In the genomic region with DNA sequence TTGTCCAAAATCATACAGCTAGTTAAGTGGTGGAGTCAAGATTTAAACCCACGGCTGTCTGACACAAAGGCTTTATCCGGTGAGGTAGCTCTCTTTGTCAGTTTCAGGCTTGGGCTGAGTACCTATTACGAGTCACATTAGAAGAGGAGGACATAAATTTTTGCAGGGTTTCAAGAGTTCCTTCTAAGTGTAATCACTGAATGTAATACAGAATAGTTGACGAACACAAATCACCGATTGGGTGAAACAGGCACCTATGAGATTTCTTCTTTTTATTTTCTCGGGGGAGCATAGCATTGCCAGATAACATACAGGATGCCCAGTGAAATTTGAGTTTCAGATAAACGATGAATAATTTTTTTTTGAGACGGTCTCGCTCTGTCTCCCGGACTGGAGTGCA, we compare ENCODE assay signal across 8 cellular contexts. TPM values are rescaled to one million over a fixed set of nuclear protein-coding genes. Genes with fewer than 3 reads are reported as not detected.
A peak's percentile ranks its signal among the peaks of the same experiment; 100 is the strongest.
DNase-seq lines count a peak whose midpoint lies in the region; TF ChIP-seq lines count a peak whose summit lies in the region.

No MANE protein-coding gene starts in this region.

- no peak for TF ChIP-seq CTCF in MM.1S (IDR thresholded peaks at IDR 0.05; ENCODE audit: low read length)
- TF ChIP-seq CTCF in neural cell (IDR thresholded peaks at IDR 0.05; ENCODE audit: poor library complexity, severe bottlenecking), result no peak
- TF ChIP-seq CTCF in GM20000 (IDR thresholded peaks at IDR 0.05; ENCODE audit: extremely low read depth, missing control alignments), result no peak

- H3K79me2 ChIP-seq in MM.1S (ENCODE audit: low read length) (peaks cover 60% of the 10 kb centered on the region), neural cell (replicated peaks; ENCODE audit: insufficient read depth, low read length) (peaks cover 28% of the 10 kb centered on the region)

- H3K36me3 Mint-ChIP-seq in CD4-positive, alpha-beta memory T cell, result peaks cover 0 to 11% of the 10 kb centered on the region in 2 donors

- intact Hi-C loops in CD4-positive, alpha-beta memory T cell (cut with micrococcal nuclease), result loop anchor here (2.0 kb wide), 1 partner anchor 91 kb away; the partner anchor contains the start of gene RFX5

- H3K27me3 Mint-ChIP-seq in CD4-positive, alpha-beta memory T cell, result no peaks in the 10 kb centered on the region

- peaks cover 25 to 47% (median 36%) of the 10 kb centered on the region in 4 donors for H3K4me1 Mint-ChIP-seq in CD4-positive, alpha-beta memory T cell

- no peaks in the 10 kb centered on the region for H3K36me3 ChIP-seq in CD4-positive, alpha-beta memory T cell (ENCODE audit: insufficient read depth, low read length)
- H3K36me3 ChIP-seq in MM.1S (replicated peaks; ENCODE audit: insufficient read depth, low read length) (no peaks in the 10 kb centered on the region), duodenal mucosa (ENCODE audit: control insufficient read depth in 1 of 2, insufficient read depth in 2 of 2, low read length in 2 of 2) (no peaks in the 10 kb centered on the region), neural cell (ENCODE audit: insufficient read depth, low read length) (no peaks in the 10 kb centered on the region)

- H3F3A ChIP-seq in MM.1S (ENCODE audit: insufficient read depth, low read length) (peaks cover 11% of the 10 kb centered on the region), neural cell (ENCODE audit: insufficient read depth, low read length, poor library complexity, severe bottlenecking) (no peaks in the 10 kb centered on the region)

- no peaks in the 10 kb centered on the region for H3K27me3 ChIP-seq in CD4-positive, alpha-beta memory T cell (ENCODE audit: insufficient read depth, low read length)
- H3K27me3 ChIP-seq in MM.1S (replicated peaks; ENCODE audit: insufficient read depth, low read length), result no peaks in the 10 kb centered on the region
- H3K27me3 ChIP-seq in duodenal mucosa (ENCODE audit: control insufficient read depth in 1 of 2, insufficient read depth in 2 of 2, low read length in 2 of 2), result no peaks in the 10 kb centered on the region
- H3K27me3 ChIP-seq in neural cell (ENCODE audit: insufficient read depth, low read depth, low read length), result no peaks in the 10 kb centered on the region

- no peaks in the 10 kb centered on the region for H3K9me3 ChIP-seq in CD4-positive, alpha-beta memory T cell (ENCODE audit: control insufficient read depth in 1 of 2, low read length in 2 of 2)
- no peaks in the 10 kb centered on the region for H3K9me3 ChIP-seq in MM.1S (replicated peaks; ENCODE audit: insufficient read depth, low read length)
- no peaks in the 10 kb centered on the region for H3K9me3 ChIP-seq in duodenal mucosa (ENCODE audit: control insufficient read depth in 1 of 2, low read length in 2 of 2)
- H3K9me3 ChIP-seq in neural cell (ENCODE audit: low read length), result no peaks in the 10 kb centered on the region

- peak in 1 of 5 donors; percentile 3 for DNase-seq in CD4-positive, alpha-beta memory T cell
- DNase-seq in MM.1S, result peak; percentile 42
- no peak for DNase-seq in HuH-7.5 (ENCODE audit: low spot score)
- DNase-seq in NCI-H510A (lab: John Stamatoyannopoulos, UW), result no peak
- DNase-seq in GM20000 (ENCODE audit: low spot score), result no peak
- no peak for DNase-seq in activated effector memory CD4-positive, alpha-beta T cell treated with anti-CD3 and anti-CD28 coated beads, Interleukin-2, amount 50 U/mL, for 16 hours

- H3K27ac Mint-ChIP-seq in CD4-positive, alpha-beta memory T cell, result peak overlapping the region; percentile 89 to 97 (median 95)

- CTCF ChIA-PET in CD4-positive, alpha-beta memory T cell (lab: Charles Lee; ENCODE audit: partially characterized antibody), result interaction anchor here (1.1 to 2.3 kb wide), 5 partner anchors 9 to 156 kb away, joined by 4 to 10 read pairs (median 7); partner anchors contain the start of gene ZNF687

- TF ChIP-seq EP300 in neural cell (conservative IDR thresholded peaks at IDR 0.05; ENCODE audit: poor library complexity, severe bottlenecking), result no peak

- peaks cover 0 to 3% (median 0%) of the 10 kb centered on the region in 8 donors for H3K9me3 Mint-ChIP-seq in CD4-positive, alpha-beta memory T cell

- H3K4me2 ChIP-seq in MM.1S (ENCODE audit: low read depth, low read length) (peak overlapping the region; percentile 81), neural cell (ENCODE audit: low read length) (peak overlapping the region; percentile 70)

- H3K9me2 ChIP-seq in MM.1S (replicated peaks; ENCODE audit: insufficient read depth, low read length) (no peaks in the 10 kb centered on the region), neural cell (ENCODE audit: insufficient read depth, low read length) (no peaks in the 10 kb centered on the region)

- peak overlapping the region; percentile 79 for H3K9ac ChIP-seq in MM.1S (ENCODE audit: low read length)
- H3K9ac ChIP-seq in duodenal mucosa (ENCODE audit: low read depth in 1 of 2, low read length in 2 of 2), result peak overlapping the region; percentile 87 to 95
- peak overlapping the region; percentile 89 for H3K9ac ChIP-seq in neural cell (ENCODE audit: low read length)

- no peaks in the 10 kb centered on the region for H4K20me1 ChIP-seq in MM.1S (ENCODE audit: insufficient read depth, low read length)
- H4K20me1 ChIP-seq in neural cell (ENCODE audit: insufficient read depth), result no peaks in the 10 kb centered on the region

- peaks cover 26% of the 10 kb centered on the region for H3K4me1 ChIP-seq in CD4-positive, alpha-beta memory T cell (ENCODE audit: insufficient read depth, low read length)
- H3K4me1 ChIP-seq in MM.1S (ENCODE audit: low read length) (no peaks in the 10 kb centered on the region), duodenal mucosa (ENCODE audit: control insufficient read depth in 1 of 2, insufficient read depth in 2 of 2, low read length in 2 of 2) (peaks cover 8 to 10% of the 10 kb centered on the region in 2 donors)

- POLR2A ChIA-PET in CD4-positive, alpha-beta memory T cell (lab: Charles Lee; ENCODE audit: partially characterized antibody), result interaction anchor here (0.6 to 2.3 kb wide), 14 partner anchors 9 to 1368 kb away, joined by 3 to 25 read pairs (median 5); partner anchors contain the start of genes LYSMD1, PI4KB, RPRD2 and SCNM1

- H3K27ac ChIP-seq in CD4-positive, alpha-beta memory T cell (ENCODE audit: low read depth, low read length), result peak overlapping the region; percentile 65
- peak overlapping the region; percentile 44; the same call in 1 of the 2 replicates for H3K27ac ChIP-seq in MM.1S (ENCODE audit: low read length)
- H3K27ac ChIP-seq in duodenal mucosa (ENCODE audit: low read depth, low read length), result no peak overlapping the region
- H3K27ac ChIP-seq in neural cell (ENCODE audit: low read length), result peak overlapping the region; percentile 75

- peak overlapping the region; percentile 53 to 88 for H3K4me3 ChIP-seq in CD4-positive, alpha-beta memory T cell (ENCODE audit: low read length in 2 of 2)
- H3K4me3 ChIP-seq in MM.1S (ENCODE audit: low read length) (peak overlapping the region; percentile 84), duodenal mucosa (ENCODE audit: low read depth in 1 of 2, low read length in 2 of 2) (peak overlapping the region; percentile 86 to 97), neural cell (ENCODE audit: low read length) (peak overlapping the region; percentile 91)

- peak overlapping the region; percentile 92 to 100 (median 96) for H3K4me3 Mint-ChIP-seq in CD4-positive, alpha-beta memory T cell

- no peak for TF ChIP-seq RAD21 in neural cell (conservative IDR thresholded peaks at IDR 0.05)

- H2AFZ ChIP-seq in MM.1S (ENCODE audit: low read length) (no peak overlapping the region; the same call in 1 of the 2 replicates), neural cell (ENCODE audit: low read depth, low read length) (peak overlapping the region; percentile 31)

TF ChIP-seq in neural cell, 6 proteins besides CTCF, POLR2A, EP300 and RAD21:
- TF ChIP-seq POLR2AphosphoS5 (IDR thresholded peaks at IDR 0.05) (no peak), EZH2 (IDR thresholded peaks at IDR 0.05; ENCODE audit: borderline replicate concordance, insufficient read depth, low read length, poor library complexity, severe bottlenecking) (no peak), MXI1 (conservative IDR thresholded peaks at IDR 0.05; ENCODE audit: poor library complexity, severe bottlenecking) (no peak), SMC3 (conservative IDR thresholded peaks at IDR 0.05; ENCODE audit: poor library complexity) (no peak), TAF1 (IDR thresholded peaks at IDR 0.05; ENCODE audit: low read depth) (no peak), REST (IDR thresholded peaks at IDR 0.05; ENCODE audit: borderline replicate concordance) (no peak)

RNA-seq across cellular contexts. Expression of gene PSMD4, which starts 0.8 kb away (rescaled TPM):
- total RNA-seq in CD4-positive, alpha-beta memory T cell, result 100 to 1,000 TPM; 143 to 151 TPM
- polyA plus RNA-seq in CD4-positive, alpha-beta memory T cell, result 100 to 1,000 TPM; 242 to 380 TPM
- 341 and 364 TPM in 2 replicates for polyA plus RNA-seq in neural cell
- 148 and 150 TPM in 2 replicates for polyA minus RNA-seq in neural cell

RNA-seq across cellular contexts. Expression of gene ZNF687, which starts 26.7 kb away (rescaled TPM):
- total RNA-seq in CD4-positive, alpha-beta memory T cell, result 10 to 100 TPM; 39.2 to 39.3 TPM
- 1 to 10 TPM in 1 of 2 donors, under 1 TPM in 1; 0.36 to 1.3 TPM for polyA plus RNA-seq in CD4-positive, alpha-beta memory T cell
- 6.2 and 6.9 TPM in 2 replicates for polyA plus RNA-seq in neural cell
- 18.5 and 19.2 TPM in 2 replicates for polyA minus RNA-seq in neural cell

RNA-seq across cellular contexts. Expression of gene PIP5K1A, which starts 57.0 kb away (rescaled TPM):
- total RNA-seq in CD4-positive, alpha-beta memory T cell, result 10 to 100 TPM; 50.8 to 53.1 TPM
- 10 to 100 TPM; 13.7 to 16.2 TPM for polyA plus RNA-seq in CD4-positive, alpha-beta memory T cell
- polyA plus RNA-seq in neural cell, result 66.0 and 66.4 TPM in 2 replicates
- 107 and 111 TPM in 2 replicates for polyA minus RNA-seq in neural cell
